ENCODE assay signal across 8 cellular contexts in genomic region chr17:39199673-39199985, GRCh38. TPM values are rescaled to one million over a fixed set of nuclear protein-coding genes. Genes with fewer than 3 reads are reported as not detected.
DNase-seq lines count a peak whose midpoint lies in the region; ATAC-seq and TF ChIP-seq lines count a peak whose summit lies in the region.

No MANE protein-coding gene starts in this region.

- TF ChIP-seq CTCF in GM12875 (IDR thresholded peaks at IDR 0.05; ENCODE audit: borderline replicate concordance, insufficient read depth, low read depth, low read length) = no peak

- H3K9me3 ChIP-seq in mononuclear cell (ENCODE audit: low read depth, low read length) = no peaks in the 10 kb centered on the region

- H3K4me3 ChIP-seq in GM12875 (ENCODE audit: low read depth, low read length) (peak overlapping the region; percentile 26), mononuclear cell (ENCODE audit: low read length) (peak overlapping the region; percentile 75)

- H3K27me3 ChIP-seq in mononuclear cell (ENCODE audit: insufficient read depth, low read length) = no peaks in the 10 kb centered on the region

- peaks cover 50% of the 10 kb centered on the region for H3K4me1 ChIP-seq in mononuclear cell (ENCODE audit: insufficient read depth, low read length)

- peak; percentile 4 for ATAC-seq in HG03520 (IDR thresholded peaks at IDR 0.05; ENCODE audit: unreplicated experiment)

- DNase-seq in caudate nucleus (lab: John Stamatoyannopoulos, UW) = peak in 8 of 61 donors; percentile 52 to 81 (median 75)
- DNase-seq in NCI-H446 treated with DMSO at 0.1 percent for 48 hours (lab: John Stamatoyannopoulos, UW) = no peak
- DNase-seq in NCI-H446 (lab: John Stamatoyannopoulos, UW) = no peak
- no peak for DNase-seq in DMS 273 (lab: John Stamatoyannopoulos, UW; ENCODE audit: unreplicated experiment)
- no peak for DNase-seq in pons (ENCODE audit: low spot score)

- peak overlapping the region; percentile 99 for H3K27ac ChIP-seq in caudate nucleus (ENCODE audit: low read depth, low read length)

RNA-seq across cellular contexts. Expression of gene RPL19, which starts 0.5 kb away (rescaled TPM):
- 3,292 TPM for total RNA-seq in mononuclear cell

RNA-seq across cellular contexts. Expression of gene CACNB1, which starts 2.2 kb away (rescaled TPM):
- 4.5 TPM for total RNA-seq in mononuclear cell

RNA-seq across cellular contexts. Expression of gene STAC2, which starts 26.1 kb away (rescaled TPM):
- total RNA-seq in mononuclear cell = not detected

RNA-seq across cellular contexts. Expression of gene ARL5C, which starts 33.7 kb away (rescaled TPM):
- not detected for total RNA-seq in mononuclear cell

RNA-seq across cellular contexts. Expression of gene PLXDC1, which starts 48.2 kb away (rescaled TPM):
- 9.6 TPM for total RNA-seq in mononuclear cell
